In genomic region chr2:14303366-14304115, GRCh38 we compare ENCODE assay signal across 12 cellular contexts.
A peak's percentile ranks its signal among the peaks of the same experiment; 100 is the strongest.
DNase-seq lines count a peak whose midpoint lies in the region; ATAC-seq and TF ChIP-seq lines count a peak whose summit lies in the region.
"Had no signal": no experiment of that assay in that cellular context is flagged by ENCODE, and none has a peak within 500 bp of the region (broad histone marks: within the 10 kb centered on the region; RNA-seq: fewer than 3 reads in every experiment).

No MANE protein-coding gene starts in this region.

- TF ChIP-seq POLR2A in thyroid gland (IDR thresholded peaks at IDR 0.05): no peak

- H3K79me2 ChIP-seq in Karpas-422 (ENCODE audit: low read length): no peaks in the 10 kb centered on the region

- DNase-seq in GM06990 (ENCODE audit: extremely low read depth, insufficient read length) (peak; percentile 46), dermis blood vessel endothelial cell (no peak), thyroid gland (no peak), Karpas-422 (no peak), cerebellar cortex (ENCODE audit: low spot score) (no peak)
- DNase-seq: NCI-H1092 treated with DMSO at 0.1 percent for 48 hours had no signal

- H3K27me3 ChIP-seq in GM06990 (replicated peaks; ENCODE audit: control insufficient read depth, insufficient read depth, low read length) (no peaks in the 10 kb centered on the region), thyroid gland (no peaks in the 10 kb centered on the region), Karpas-422 (ENCODE audit: low read length) (0 out of 2 replicates have a peak, but pooled peaks cover 2% of the 10 kb centered on the region)
- H3K27me3 ChIP-seq: gastroesophageal sphincter had no signal

- H3K9me3 ChIP-seq in thyroid gland: no peaks in the 10 kb centered on the region
- H3K9me3 ChIP-seq in Karpas-422 (ENCODE audit: low read length): no peaks in the 10 kb centered on the region
- H3K9me3 ChIP-seq: gastroesophageal sphincter had no signal

- H3K27ac ChIP-seq in thyroid gland (no peak overlapping the region), Karpas-422 (ENCODE audit: low read length) (no peak overlapping the region)
- H3K27ac ChIP-seq: gastroesophageal sphincter had no signal

- ATAC-seq in GM19395 (IDR thresholded peaks at IDR 0.05; ENCODE audit: unreplicated experiment) (peak; percentile 83), HG02840 (IDR thresholded peaks at IDR 0.05; ENCODE audit: low FRiP score, unreplicated experiment) (peak; percentile 75), HG03520 (IDR thresholded peaks at IDR 0.05; ENCODE audit: unreplicated experiment) (peak; percentile 89)
- ATAC-seq: activated T-helper 17 cell treated with anti-CD3 and anti-CD28 coated beads, Interleukin-2, amount 50 U/mL, for 72 hours; gastroesophageal sphincter had no signal

- H3K4me1 ChIP-seq in thyroid gland (no peaks in the 10 kb centered on the region), Karpas-422 (ENCODE audit: low read length) (no peaks in the 10 kb centered on the region)
- H3K4me1 ChIP-seq: gastroesophageal sphincter had no signal

- no peak overlapping the region for H3K4me2 ChIP-seq in Karpas-422 (ENCODE audit: low read depth, low read length, poor library complexity, severe bottlenecking)

- H2AFZ ChIP-seq in Karpas-422 (ENCODE audit: low read length): no peak overlapping the region

- intact Hi-C loops in thyroid gland (cut with DNase I): no loop called here

- 95% methylated on average over 3 of the region's 3 CpGs for WGBS in thyroid gland, 2 donors

- no peaks in the 10 kb centered on the region for H3K36me3 ChIP-seq in GM06990 (ENCODE audit: control insufficient read depth, insufficient read depth, low read length)
- no peaks in the 10 kb centered on the region for H3K36me3 ChIP-seq in thyroid gland
- H3K36me3 ChIP-seq in Karpas-422 (ENCODE audit: insufficient read depth, low read length): no peaks in the 10 kb centered on the region
- H3K36me3 ChIP-seq: gastroesophageal sphincter had no signal

- H3K9me2 ChIP-seq in Karpas-422 (replicated peaks; ENCODE audit: insufficient read depth, low read length): no peaks in the 10 kb centered on the region

- H3K4me3 ChIP-seq in GM06990 (replicated peaks; ENCODE audit: low read depth, low read length) (no peak overlapping the region), thyroid gland (replicated peaks in 1 of 3) (no peak overlapping the region), Karpas-422 (ENCODE audit: low read length) (no peak overlapping the region)
- H3K4me3 ChIP-seq: gastroesophageal sphincter, lung had no signal

- TF ChIP-seq CTCF in GM06990 (IDR thresholded peaks at IDR 0.05; ENCODE audit: insufficient read depth, low read length, poor library complexity, severe bottlenecking) (no peak), thyroid gland (IDR thresholded peaks at IDR 0.05) (no peak)

- H3K9ac ChIP-seq in Karpas-422 (ENCODE audit: low read length): no peak overlapping the region

- no peaks in the 10 kb centered on the region for H4K20me1 ChIP-seq in Karpas-422 (ENCODE audit: insufficient read depth, low read depth, low read length)
